ENCODE assay signal across 8 cellular contexts in the genomic region with DNA sequence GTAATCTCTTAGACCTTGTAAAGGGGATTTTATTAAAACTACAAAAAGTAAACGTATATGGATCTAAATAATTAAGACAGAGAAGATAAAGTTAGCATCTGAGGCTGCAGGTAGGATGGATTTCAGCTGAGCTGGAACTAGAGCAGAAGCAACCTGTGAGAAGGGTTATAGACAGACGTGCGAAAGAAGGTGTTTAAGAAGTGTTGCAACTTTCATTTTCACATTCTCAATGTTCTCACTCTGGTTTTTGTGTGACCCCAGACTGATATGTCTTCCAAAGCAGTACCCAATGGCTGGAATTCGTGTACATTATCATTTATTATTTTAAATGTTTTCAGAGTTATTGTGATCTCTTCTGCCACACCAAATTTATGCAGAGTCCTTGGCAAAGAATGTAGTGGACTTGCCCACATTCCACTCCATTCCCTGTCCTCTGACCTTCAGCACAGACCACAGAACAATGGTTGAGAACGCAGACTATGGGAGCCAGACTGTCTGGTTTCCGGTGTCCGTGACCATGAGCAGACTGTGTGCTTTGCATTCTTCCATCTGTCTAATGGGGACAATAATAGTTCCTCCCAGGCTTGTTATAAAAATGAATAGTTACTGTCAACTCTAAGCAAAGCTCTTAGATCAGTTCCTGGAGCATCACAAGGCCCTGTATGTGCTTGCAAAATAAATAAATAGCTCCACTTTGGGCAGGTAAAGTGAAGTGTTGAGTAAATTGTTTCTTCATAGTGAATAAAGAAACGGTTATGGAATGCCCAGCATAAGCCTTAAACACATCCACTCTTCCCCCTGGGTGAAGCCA.
DNase-seq lines count a peak whose midpoint lies in the region; ATAC-seq, FAIRE-seq and TF ChIP-seq lines count a peak whose summit lies in the region.

No MANE protein-coding gene starts in this region.

- CTCF ChIA-PET in K562 (lab: Yijun Ruan, JAX; ENCODE audit: low intra/inter-chr PET ratio): no interaction called here

- in situ Hi-C loops in K562 (cut with MboI): no loop called here

- DNase-seq in GM12864 (ENCODE audit: low read depth): peak; percentile 74
- DNase-seq in GM20000 (ENCODE audit: low spot score): peak; percentile 20
- no peak for DNase-seq in K562 (ENCODE audit: extremely low read depth in 1 of 4, low spot score in 3 of 4)
- DNase-seq in endodermal cell: no peak
- DNase-seq in SHP77 treated with DMSO at 0.1 percent for 48 hours (lab: John Stamatoyannopoulos, UW): no peak
- DNase-seq in posterior vena cava (ENCODE audit: low spot score): no peak
- DNase-seq in T1000 (lab: John Stamatoyannopoulos, UW): no peak

- no peak for TF ChIP-seq CTCF in GM12864 (IDR thresholded peaks at IDR 0.05; ENCODE audit: low read depth, low read length, missing control alignments)
- no peak for TF ChIP-seq CTCF in GM20000 (IDR thresholded peaks at IDR 0.05; ENCODE audit: extremely low read depth, missing control alignments)
- TF ChIP-seq CTCF in K562 (IDR thresholded peaks at IDR 0.05 in 2 of 3, conservative IDR thresholded peaks at IDR 0.05 in 1 of 3; ENCODE audit: insufficient read depth in 2 of 3, low read depth in 1 of 3, low read length in 3 of 3): no peak
- no peak for TF ChIP-seq CTCF in endodermal cell (conservative IDR thresholded peaks at IDR 0.05)

- no peak for TF ChIP-seq EP300 in K562 (IDR thresholded peaks at IDR 0.05; ENCODE audit: low read length)

- POLR2A ChIA-PET in K562 (lab: Yijun Ruan, JAX): interaction anchor here (1.0 kb wide), 1 partner anchor 198 kb away, joined by 3 read pairs; no protein-coding TSS in a partner anchor

- H3K27ac Mint-ChIP-seq in endodermal cell: no peak overlapping the region

- no peak for TF ChIP-seq POLR2A in K562 (conservative IDR thresholded peaks at IDR 0.05)

- intact Hi-C loops in K562 (cut with micrococcal nuclease): no loop called here
- intact Hi-C loops in posterior vena cava (cut with DNase I): no loop called here

- ATAC-seq in HG03432 (IDR thresholded peaks at IDR 0.05; ENCODE audit: unreplicated experiment) (peak; percentile 73), K562 (peak; percentile 10; the same call in 1 of the 3 replicates)

- no peaks in the 10 kb centered on the region for H3K79me2 ChIP-seq in K562 (ENCODE audit: control insufficient read depth, insufficient read depth, low read length)

- H4K20me1 ChIP-seq in K562 (replicated peaks; ENCODE audit: control insufficient read depth, insufficient read depth, low read length): no peaks in the 10 kb centered on the region

- H3K9me3 Mint-ChIP-seq in endodermal cell: no peaks in the 10 kb centered on the region

- no peaks in the 10 kb centered on the region for H3K9me1 ChIP-seq in K562 (ENCODE audit: control insufficient read depth, insufficient read depth, low read length)

- H3K4me3 Mint-ChIP-seq in endodermal cell: no peak overlapping the region

- H2AFZ ChIP-seq in K562 (ENCODE audit: low read depth, low read length): peak overlapping the region; percentile 69

- WGBS in K562 (ENCODE audit: insufficient coverage, low coverage, missing lambda C conversion rate): 52% methylated on average over 8 of the region's 8 CpGs
- 94 to 97% methylated on average over 5 to 8 of the region's 8 CpGs for WGBS in endodermal cell (ENCODE audit: insufficient coverage in 1 of 2, insufficient read length in 1 of 2), 2 experiments

- H3K4me2 ChIP-seq in K562 (ENCODE audit: insufficient read depth, low read length): peak overlapping the region; percentile 22; the same call in 1 of the 2 replicates

- H3K27me3 ChIP-seq in K562 (ENCODE audit: control insufficient read depth in 2 of 2, insufficient read depth in 2 of 2, low read length in 2 of 2) (no peaks in the 10 kb centered on the region), endodermal cell (ENCODE audit: control insufficient read depth, insufficient read depth, low read length, poor library complexity, severe bottlenecking) (no peaks in the 10 kb centered on the region)

- H3K4me1 Mint-ChIP-seq in endodermal cell: no peaks in the 10 kb centered on the region

- TF ChIP-seq RAD21 in K562 (CRISPR knock-in tag; conservative IDR thresholded peaks at IDR 0.05 in 1 of 2, IDR thresholded peaks at IDR 0.05 in 1 of 2): no peak

- no peaks in the 10 kb centered on the region for H3K36me3 Mint-ChIP-seq in endodermal cell (ENCODE audit: low read depth)

- H3K36me3 ChIP-seq in K562 (ENCODE audit: control insufficient read depth, insufficient read depth, low read length) (no peaks in the 10 kb centered on the region), endodermal cell (ENCODE audit: control insufficient read depth, insufficient read depth, low read length) (no peaks in the 10 kb centered on the region)

- no peak for FAIRE-seq in K562 (lab: Jason Lieb, UNC)

- no peaks in the 10 kb centered on the region for H3K27me3 Mint-ChIP-seq in endodermal cell (ENCODE audit: insufficient read depth)

- H3K9me3 ChIP-seq in K562 (replicated peaks; ENCODE audit: control insufficient read depth, insufficient read depth, low read depth, low read length) (no peaks in the 10 kb centered on the region), endodermal cell (ENCODE audit: control insufficient read depth, low read length) (no peaks in the 10 kb centered on the region)

- H3K4me1 ChIP-seq in K562 (replicated peaks in 1 of 2; ENCODE audit: control insufficient read depth in 2 of 2, insufficient read depth in 2 of 2, low read length in 2 of 2) (peaks cover 3 to 11% of the 10 kb centered on the region in 2 experiments; a peak in 1 of 5 replicates), endodermal cell (ENCODE audit: control insufficient read depth, insufficient read depth, low read length) (no peaks in the 10 kb centered on the region)

- H3K4me3 ChIP-seq in GM12864 (ENCODE audit: low read depth, low read length) (no peak overlapping the region), K562 (no peak overlapping the region), endodermal cell (ENCODE audit: low read length) (no peak overlapping the region)

- no peak overlapping the region for H3K9ac ChIP-seq in K562 (ENCODE audit: insufficient read depth in 1 of 2, low read depth in 2 of 2, low read length in 2 of 2)
- no peak overlapping the region for H3K9ac ChIP-seq in endodermal cell (ENCODE audit: extremely low read depth, low read length, poor library complexity, severe bottlenecking)

- BruUV-seq in K562 (replicated peaks; lab: Mats Ljungman, UMichigan): no TSS peak

- H3K27ac ChIP-seq in K562 (ENCODE audit: extremely low read depth, low read depth, low read length) (no peak overlapping the region), endodermal cell (ENCODE audit: low read depth, low read length) (no peak overlapping the region)

TF ChIP-seq in K562, 482 proteins besides CTCF, POLR2A, EP300 and RAD21:
- TF ChIP-seq RBM25 (IDR thresholded peaks at IDR 0.05; ENCODE audit: low read depth, low read length, severe bottlenecking) (peak; percentile 24), EP400 (IDR thresholded peaks at IDR 0.05) (no peak), SMAD4 (CRISPR knock-in tag; conservative IDR thresholded peaks at IDR 0.05) (0 out of 2 replicates have a peak, but pooled peaks have one; percentile 30), MCM7 (IDR thresholded peaks at IDR 0.05) (no peak)

Comparison
In these comparisons a context has a peak if more than half of its experiments do, and no peak if none do; other contexts are left out.
1. DNase-seq: peak in GM12864 (single experiment) and GM20000 (single experiment); none in K562 (0 of 4), endodermal cell (single experiment), SHP77 treated with DMSO at 0.1 percent for 48 hours (single experiment), posterior vena cava (single experiment) and T1000 (single experiment).